15 cellular contexts compared by ENCODE assay signal in the genomic region with DNA sequence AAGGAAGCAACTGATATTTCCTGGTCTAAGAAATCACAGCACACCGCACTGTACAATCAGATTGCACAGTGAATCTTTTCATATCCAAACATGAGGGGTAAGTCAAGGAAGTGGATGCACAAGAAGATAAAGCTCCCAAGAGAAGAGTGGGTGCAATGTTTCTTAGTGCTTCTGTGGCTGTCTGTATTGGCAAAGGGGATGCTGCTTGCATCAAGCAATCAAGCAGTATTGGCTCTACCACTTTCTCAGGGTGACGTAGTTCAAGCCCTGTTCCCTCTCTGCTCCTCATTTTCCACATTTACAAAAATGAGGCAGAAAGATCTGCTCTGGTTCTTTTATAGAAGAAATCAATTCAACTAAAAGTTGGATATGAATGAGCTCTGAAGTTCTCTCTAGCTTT. TPM values are rescaled to one million over a fixed set of nuclear protein-coding genes. Genes with fewer than 3 reads are reported as not detected.
DNase-seq lines count a peak whose midpoint lies in the region; ATAC-seq, FAIRE-seq and TF ChIP-seq lines count a peak whose summit lies in the region.
"Had no signal": no experiment of that assay in that cellular context is flagged by ENCODE, and none has a peak within 500 bp of the region (broad histone marks: within the 10 kb centered on the region; RNA-seq: fewer than 3 reads in every experiment).

No MANE protein-coding gene starts in this region.

- intact Hi-C loops in activated T-helper 2 cell treated with anti-CD3 and anti-CD28 coated beads, Interferon-gamma antibody, Interleukin-2, Interleukin-4, amounts not matched to agents 10 μg/mL and 5 μg/mL and 100 μg/mL, durations not matched to agents 14 hours and 24 hours and 36 hours (cut with micrococcal nuclease): no loop called here
- intact Hi-C loops in pancreas (cut with DNase I) (no loop called here), left ventricle myocardium inferior (cut with micrococcal nuclease) (no loop called here)

- H3K36me3 Mint-ChIP-seq in stimulated activated naive CD8-positive, alpha-beta T cell treated with anti-CD3 and anti-CD28 coated beads, Interleukin-15, Interleukin-2, amounts not matched to agents 100 ng/mL and 50 ng/mL, for 24 hours (ENCODE audit: low read depth): peaks cover 23% of the 10 kb centered on the region
- H3K36me3 Mint-ChIP-seq in activated T-helper 2 cell treated with anti-CD3 and anti-CD28 coated beads, Interferon-gamma antibody, Interleukin-2, Interleukin-4, amounts not matched to agents 10 μg/mL and 5 μg/mL and 100 μg/mL, durations not matched to agents 14 hours and 24 hours and 36 hours (ENCODE audit: low read depth): peaks cover 53% of the 10 kb centered on the region
- H3K36me3 Mint-ChIP-seq in naive B cell: peaks cover 0 to 3% of the 10 kb centered on the region in 2 donors
- H3K36me3 Mint-ChIP-seq: WTC11 had no signal

- no peak for FAIRE-seq in pancreas (lab: Jason Lieb, UNC)

- H3K27me3 Mint-ChIP-seq in stimulated activated naive CD8-positive, alpha-beta T cell treated with anti-CD3 and anti-CD28 coated beads, Interleukin-15, Interleukin-2, amounts not matched to agents 100 ng/mL and 50 ng/mL, for 24 hours: no peaks in the 10 kb centered on the region
- H3K27me3 Mint-ChIP-seq in activated T-helper 2 cell treated with anti-CD3 and anti-CD28 coated beads, Interferon-gamma antibody, Interleukin-2, Interleukin-4, amounts not matched to agents 10 μg/mL and 5 μg/mL and 100 μg/mL, durations not matched to agents 14 hours and 24 hours and 36 hours (ENCODE audit: low read depth): no peaks in the 10 kb centered on the region
- H3K27me3 Mint-ChIP-seq in naive B cell: peaks cover 0 to 7% (median 5%) of the 10 kb centered on the region in 3 donors

- H3K4me3 Mint-ChIP-seq in stimulated activated naive CD8-positive, alpha-beta T cell treated with anti-CD3 and anti-CD28 coated beads, Interleukin-15, Interleukin-2, amounts not matched to agents 100 ng/mL and 50 ng/mL, for 24 hours: peak overlapping the region; percentile 98
- H3K4me3 Mint-ChIP-seq in activated T-helper 2 cell treated with anti-CD3 and anti-CD28 coated beads, Interferon-gamma antibody, Interleukin-2, Interleukin-4, amounts not matched to agents 10 μg/mL and 5 μg/mL and 100 μg/mL, durations not matched to agents 14 hours and 24 hours and 36 hours (ENCODE audit: low read depth): peak overlapping the region; percentile 89
- peak overlapping the region in 7 of 8 donors; percentile 36 to 89 (median 80) for H3K4me3 Mint-ChIP-seq in naive B cell
- H3K4me3 Mint-ChIP-seq: WTC11 had no signal

- WGBS in pancreas, 2 donors: 79 to 82% methylated on average over 2 of the region's 2 CpGs

- peaks cover 84% of the 10 kb centered on the region for H3K4me1 Mint-ChIP-seq in stimulated activated naive CD8-positive, alpha-beta T cell treated with anti-CD3 and anti-CD28 coated beads, Interleukin-15, Interleukin-2, amounts not matched to agents 100 ng/mL and 50 ng/mL, for 24 hours (ENCODE audit: low read depth)
- peaks cover 64% of the 10 kb centered on the region for H3K4me1 Mint-ChIP-seq in activated T-helper 2 cell treated with anti-CD3 and anti-CD28 coated beads, Interferon-gamma antibody, Interleukin-2, Interleukin-4, amounts not matched to agents 10 μg/mL and 5 μg/mL and 100 μg/mL, durations not matched to agents 14 hours and 24 hours and 36 hours (ENCODE audit: low read depth)
- H3K4me1 Mint-ChIP-seq in naive B cell: peaks cover 40 to 59% (median 57%) of the 10 kb centered on the region in 3 donors

- H3K4me1 ChIP-seq in pancreas (no peaks in the 10 kb centered on the region), left ventricle myocardium inferior (no peaks in the 10 kb centered on the region)
- H3K4me1 ChIP-seq: HAP-1 had no signal

- H3K36me3 ChIP-seq in pancreas (no peaks in the 10 kb centered on the region), left ventricle myocardium inferior (no peaks in the 10 kb centered on the region)
- H3K36me3 ChIP-seq: HAP-1 had no signal

- peak overlapping the region; percentile 90 for H3K27ac Mint-ChIP-seq in stimulated activated naive CD8-positive, alpha-beta T cell treated with anti-CD3 and anti-CD28 coated beads, Interleukin-15, Interleukin-2, amounts not matched to agents 100 ng/mL and 50 ng/mL, for 24 hours
- peak overlapping the region; percentile 35 for H3K27ac Mint-ChIP-seq in activated T-helper 2 cell treated with anti-CD3 and anti-CD28 coated beads, Interferon-gamma antibody, Interleukin-2, Interleukin-4, amounts not matched to agents 10 μg/mL and 5 μg/mL and 100 μg/mL, durations not matched to agents 14 hours and 24 hours and 36 hours
- peak overlapping the region in 3 of 6 donors; percentile 1 to 73 (median 29) for H3K27ac Mint-ChIP-seq in naive B cell
- H3K27ac Mint-ChIP-seq: WTC11 had no signal

- no peaks in the 10 kb centered on the region for H3K9me3 Mint-ChIP-seq in stimulated activated naive CD8-positive, alpha-beta T cell treated with anti-CD3 and anti-CD28 coated beads, Interleukin-15, Interleukin-2, amounts not matched to agents 100 ng/mL and 50 ng/mL, for 24 hours
- H3K9me3 Mint-ChIP-seq in activated T-helper 2 cell treated with anti-CD3 and anti-CD28 coated beads, Interferon-gamma antibody, Interleukin-2, Interleukin-4, amounts not matched to agents 10 μg/mL and 5 μg/mL and 100 μg/mL, durations not matched to agents 14 hours and 24 hours and 36 hours: no peaks in the 10 kb centered on the region
- no peaks in the 10 kb centered on the region for H3K9me3 Mint-ChIP-seq in naive B cell
- H3K9me3 Mint-ChIP-seq: WTC11 had no signal

- no peak for ATAC-seq in stimulated activated naive CD8-positive, alpha-beta T cell treated with anti-CD3 and anti-CD28 coated beads, Interleukin-15, Interleukin-2, amounts not matched to agents 100 U/mL and 50 U/mL, for 24 hours
- ATAC-seq in naive B cell (ENCODE audit: low read depth in 2 of 2) (no peak), pancreas (no peak)
- ATAC-seq: PC-3, WTC11 had no signal

- no peak for DNase-seq in stimulated activated naive CD8-positive, alpha-beta T cell treated with anti-CD3 and anti-CD28 coated beads, Interleukin-15, Interleukin-2, amounts not matched to agents 100 U/mL and 50 U/mL, for 24 hours
- no peak for DNase-seq in activated T-helper 2 cell treated with anti-CD3 and anti-CD28 coated beads, Interferon-gamma antibody, Interleukin-2, Interleukin-4, amounts not matched to agents 10 μg/mL and 5 μg/mL and 100 μg/mL, durations not matched to agents 14 hours and 24 hours and 36 hours (ENCODE audit: low spot score)
- DNase-seq in naive B cell (no peak), pancreas (no peak), NCI-H2029 (lab: John Stamatoyannopoulos, UW) (no peak), left ventricle myocardium inferior (no peak)
- no peak for DNase-seq in activated effector memory CD4-positive, alpha-beta T cell treated with Interleukin-2 at 50 U/mL for 16 hours
- DNase-seq: AML-193, DMS53, NCI-H1417, PC-3 had no signal

- H3K4me3 ChIP-seq in pancreas (no peak overlapping the region), left ventricle myocardium inferior (no peak overlapping the region)
- H3K4me3 ChIP-seq: HAP-1 had no signal

- H3K27ac ChIP-seq in pancreas: no peak overlapping the region
- H3K27ac ChIP-seq in left ventricle myocardium inferior (replicated peaks): no peak overlapping the region

- H3K9me3 ChIP-seq in pancreas (no peaks in the 10 kb centered on the region), left ventricle myocardium inferior (replicated peaks) (no peaks in the 10 kb centered on the region)
- H3K9me3 ChIP-seq: HAP-1 had no signal

- TF ChIP-seq CTCF in pancreas (IDR thresholded peaks at IDR 0.05): no peak
- TF ChIP-seq CTCF in left ventricle myocardium inferior (IDR thresholded peaks at IDR 0.05; ENCODE audit: borderline replicate concordance): no peak

- H3K27me3 ChIP-seq in pancreas: peaks cover 0 to 7% (median 0%) of the 10 kb centered on the region in 4 donors
- H3K27me3 ChIP-seq in left ventricle myocardium inferior (ENCODE audit: low read depth): peaks cover 98% of the 10 kb centered on the region

RNA-seq across cellular contexts. Expression of gene TNFSF8, which starts 2.3 kb away (rescaled TPM):
- 73.6 and 82.3 TPM in 2 replicates for total RNA-seq in activated T-helper 2 cell treated with anti-CD3 and anti-CD28 coated beads, Interferon-gamma antibody, Interleukin-2, Interleukin-4, amounts not matched to agents 10 μg/mL and 5 μg/mL and 100 μg/mL, durations not matched to agents 14 hours and 24 hours and 36 hours
- 1 to 10 TPM in 5 of 6 donors, under 1 TPM in 1; 0.42 to 9.5 (median 7.0) TPM for polyA plus RNA-seq in naive B cell (ENCODE audit: low read depth in 6 of 6)
- total RNA-seq in pancreas: 1 to 10 TPM in 1 of 6 donors, under 1 TPM in 5; 0.12 to 1.0 (median 0.50) TPM
- under 1 TPM; 0.05 to 0.15 TPM for polyA plus RNA-seq in pancreas
- total RNA-seq in left ventricle myocardium inferior: 0.63 TPM
- total RNA-seq: NCI-H460, PC-3, WTC11 had no signal

Comparison
In these comparisons a context has a peak if more than half of its experiments do, and no peak if none do; other contexts are left out.
1. RNA of gene TNFSF8, which starts 2.3 kb away (total RNA-seq): 73.6 to 82.3 TPM in activated T-helper 2 cell treated with anti-CD3 and anti-CD28 coated beads, Interferon-gamma antibody, Interleukin-2, Interleukin-4, amounts not matched to agents 10 μg/mL and 5 μg/mL and 100 μg/mL, durations not matched to agents 14 hours and 24 hours and 36 hours; 0.63 TPM in left ventricle myocardium inferior (single experiment) and 0.12 to 1.0 TPM in pancreas; every median in the first group is over 10 times any median in the second.
2. Peak in every context shown above with its lines, with median percentiles within 50 percentile points of each other: H3K4me3 Mint-ChIP-seq.